In genomic region chr2:209985879-209986278, GRCh38 we compare ENCODE assay signal across 1 cellular context.
TF ChIP-seq lines count a peak whose summit lies in the region.

No MANE protein-coding gene starts in this region.

TF ChIP-seq in K562, 482 proteins besides CTCF, POLR2A, EP300 and RAD21:
- TF ChIP-seq MEIS2 (IDR thresholded peaks at IDR 0.05; ENCODE audit: partially characterized antibody) (peak; percentile 41), SPI1 (IDR thresholded peaks at IDR 0.05; ENCODE audit: borderline replicate concordance, low read depth, low read length) (peak; percentile 40; the same call in 1 of the 2 replicates), PPARD (CRISPR knock-in tag; IDR thresholded peaks at IDR 0.05) (no peak), POLR2H (tag; IDR thresholded peaks at IDR 0.05; ENCODE audit: low read depth) (no peak), NCOA1 (IDR thresholded peaks at IDR 0.05; ENCODE audit: low read depth) (no peak)
- TF ChIP-seq, protein P1, sequence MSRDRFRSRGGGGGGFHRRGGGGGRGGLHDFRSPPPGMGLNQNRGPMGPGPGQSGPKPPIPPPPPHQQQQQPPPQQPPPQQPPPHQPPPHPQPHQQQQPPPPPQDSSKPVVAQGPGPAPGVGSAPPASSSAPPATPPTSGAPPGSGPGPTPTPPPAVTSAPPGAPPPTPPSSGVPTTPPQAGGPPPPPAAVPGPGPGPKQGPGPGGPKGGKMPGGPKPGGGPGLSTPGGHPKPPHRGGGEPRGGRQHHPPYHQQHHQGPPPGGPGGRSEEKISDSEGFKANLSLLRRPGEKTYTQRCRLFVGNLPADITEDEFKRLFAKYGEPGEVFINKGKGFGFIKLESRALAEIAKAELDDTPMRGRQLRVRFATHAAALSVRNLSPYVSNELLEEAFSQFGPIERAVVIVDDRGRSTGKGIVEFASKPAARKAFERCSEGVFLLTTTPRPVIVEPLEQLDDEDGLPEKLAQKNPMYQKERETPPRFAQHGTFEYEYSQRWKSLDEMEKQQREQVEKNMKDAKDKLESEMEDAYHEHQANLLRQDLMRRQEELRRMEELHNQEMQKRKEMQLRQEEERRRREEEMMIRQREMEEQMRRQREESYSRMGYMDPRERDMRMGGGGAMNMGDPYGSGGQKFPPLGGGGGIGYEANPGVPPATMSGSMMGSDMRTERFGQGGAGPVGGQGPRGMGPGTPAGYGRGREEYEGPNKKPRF (IDR thresholded peaks at IDR 0.05; ENCODE audit: low read depth, low read length) = no peak
TF ChIP-seq in K562: peak in this region for 2.
